Comparison of ENCODE assay signal across 27 cellular contexts in genomic region chr7:99653754-99654153, GRCh38. TPM values are rescaled to one million over a fixed set of nuclear protein-coding genes. Genes with fewer than 3 reads are reported as not detected.
"Had no signal": no experiment of that assay in that cellular context is flagged by ENCODE, and none has a peak within 500 bp of the region (broad histone marks: within the 10 kb centered on the region; RNA-seq: fewer than 3 reads in every experiment).

No MANE protein-coding gene starts in this region.

- H3K9me3 ChIP-seq: ascending aorta had no signal

- H3K9me3 Mint-ChIP-seq: activated T-cell treated with anti-CD3 and anti-CD28 coated beads, Interleukin-2, amount 50 U/mL, for 24 hours had no signal

- H3K36me3 ChIP-seq: ascending aorta had no signal

- H3K4me3 Mint-ChIP-seq: activated CD8-positive, alpha-beta memory T cell treated with anti-CD3 and anti-CD28 coated beads, Interleukin-2, amount 10 ng/mL, durations not matched to agents 7 days and 5 days; activated naive CD8-positive, alpha-beta T cell treated with anti-CD3 and anti-CD28 coated beads, Interleukin-2, amount 50 U/mL, for 24 hours; activated T-cell treated with anti-CD3 and anti-CD28 coated beads, Interleukin-2, amount 50 U/mL, for 24 hours; activated T-helper 1 cell treated with anti-CD3 and anti-CD28 coated beads, Interleukin-12 subunit alpha, Interleukin-12 subunit beta, Interleukin-2, Interleukin-4 antibody, amounts not matched to agents 30 ng/mL and 10 ng/mL and 1 ng/mL, durations not matched to agents 14 hours and 24 hours and 36 hours; brain; T-helper 17 cell; WTC11 had no signal

- H3K4me1 ChIP-seq: ascending aorta had no signal

- DNase-seq: activated CD4-positive, alpha-beta T cell treated with anti-CD3 and anti-CD28 coated beads for 48 hours; activated CD4-positive, alpha-beta T cell treated with anti-CD3 and anti-CD28 coated beads, Interleukin-2, amount 50 U/mL, for 48 hours; activated CD4-positive, CD25-positive, alpha-beta regulatory T cell treated with anti-CD3 and anti-CD28 coated beads, Interleukin-2, amount 50 U/mL, for 72 hours; activated CD8-positive, alpha-beta memory T cell treated with anti-CD3 and anti-CD28 coated beads, Interleukin-2, amount 10 ng/mL, durations not matched to agents 7 days and 5 days; activated effector memory CD4-positive, alpha-beta T cell treated with Interleukin-2 at 50 U/mL for 16 hours; activated naive CD4-positive, alpha-beta T cell treated with Interleukin-2 at 50 U/mL for 16 hours; activated naive CD8-positive, alpha-beta T cell treated with anti-CD3 and anti-CD28 coated beads, Interleukin-2, amount 50 U/mL, for 24 hours; activated T-cell treated with anti-CD3 and anti-CD28 coated beads, Interleukin-2, amount 50 U/mL, for 24 hours; amniotic stem cell; Kasumi-1; NCI-H1092 treated with DMSO at 0.1 percent for 48 hours; NCI-H1417 treated with DMSO at 0.1 percent for 48 hours; NCI-H1694; NCI-H2029 treated with DMSO at 0.1 percent for 48 hours; NCI-H446; NCI-H524; PC-9; SIG-M5; T-helper 17 cell; T-helper 9 cell had no signal

- H3K4me3 ChIP-seq: ascending aorta, K562, PC-9 had no signal

- H3K27me3 Mint-ChIP-seq: activated CD8-positive, alpha-beta memory T cell treated with anti-CD3 and anti-CD28 coated beads, Interleukin-2, amount 10 ng/mL, durations not matched to agents 7 days and 5 days; activated naive CD8-positive, alpha-beta T cell treated with anti-CD3 and anti-CD28 coated beads, Interleukin-2, amount 50 U/mL, for 24 hours; activated T-cell treated with anti-CD3 and anti-CD28 coated beads, Interleukin-2, amount 50 U/mL, for 24 hours; brain; T-helper 17 cell had no signal

- H3K4me1 Mint-ChIP-seq: brain, WTC11 had no signal

- H3K27me3 ChIP-seq: ascending aorta had no signal

- H3K27ac Mint-ChIP-seq: activated CD8-positive, alpha-beta memory T cell treated with anti-CD3 and anti-CD28 coated beads, Interleukin-2, amount 10 ng/mL, durations not matched to agents 7 days and 5 days; activated naive CD4-positive, alpha-beta T cell treated with anti-CD3 and anti-CD28 coated beads, Interleukin-2, amount 50 U/mL, for 72 hours; activated naive CD8-positive, alpha-beta T cell treated with anti-CD3 and anti-CD28 coated beads, Interleukin-2, amount 50 U/mL, for 24 hours; activated T-cell treated with anti-CD3 and anti-CD28 coated beads, Interleukin-2, amount 50 U/mL, for 24 hours; activated T-helper 1 cell treated with anti-CD3 and anti-CD28 coated beads, Interleukin-12 subunit alpha, Interleukin-12 subunit beta, Interleukin-2, Interleukin-4 antibody, amounts not matched to agents 30 ng/mL and 10 ng/mL and 1 ng/mL, durations not matched to agents 14 hours and 24 hours and 36 hours; brain; T-helper 17 cell; WTC11 had no signal

- FAIRE-seq: K562 had no signal

- H3K27ac ChIP-seq: ascending aorta, PC-9 had no signal

- ATAC-seq: activated CD8-positive, alpha-beta memory T cell treated with anti-CD3 and anti-CD28 coated beads, Interleukin-2, amount 10 ng/mL, durations not matched to agents 7 days and 5 days; activated naive CD4-positive, alpha-beta T cell treated with anti-CD3 and anti-CD28 coated beads, Interleukin-2, amount 50 U/mL, for 72 hours; activated naive CD8-positive, alpha-beta T cell treated with anti-CD3 and anti-CD28 coated beads, Interleukin-2, amount 50 U/mL, for 24 hours; K562; T-helper 17 cell; WTC11 had no signal

RNA-seq across cellular contexts. Expression of gene CYP3A5, which starts 26.0 kb away (rescaled TPM):
- total RNA-seq: activated CD8-positive, alpha-beta memory T cell treated with anti-CD3 and anti-CD28 coated beads, Interleukin-2, amount 10 ng/mL, durations not matched to agents 7 days and 5 days; activated T-helper 1 cell treated with anti-CD3 and anti-CD28 coated beads, Interleukin-12 subunit alpha, Interleukin-12 subunit beta, Interleukin-2, Interleukin-4 antibody, amounts not matched to agents 30 ng/mL and 10 ng/mL and 1 ng/mL, durations not matched to agents 14 hours and 24 hours and 36 hours had no signal

RNA-seq across cellular contexts. Expression of gene TMEM225B, which starts 55.7 kb away (rescaled TPM):
- total RNA-seq: cardiac septum had no signal
